Comparison of ENCODE assay signal across 8 cellular contexts in the genomic region with DNA sequence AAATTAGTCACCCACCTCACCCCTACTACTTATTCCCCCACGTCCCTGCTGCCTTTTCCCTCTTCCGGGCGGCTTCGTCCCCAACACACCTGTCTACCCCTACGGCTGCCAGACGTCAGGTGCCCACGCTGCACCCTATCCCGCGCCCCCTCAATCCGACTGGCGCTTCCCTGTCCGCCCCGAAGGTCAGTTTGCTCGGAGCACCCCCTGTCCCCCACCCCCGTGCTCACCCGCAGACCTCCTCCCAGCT. TPM values are rescaled to one million over a fixed set of nuclear protein-coding genes. Genes with fewer than 3 reads are reported as not detected.
DNase-seq lines count a peak whose midpoint lies in the region; ATAC-seq and TF ChIP-seq lines count a peak whose summit lies in the region.

No MANE protein-coding gene starts in this region.

- ATAC-seq in HG02623 (IDR thresholded peaks at IDR 0.05; ENCODE audit: unreplicated experiment) (peak; percentile 7), GM18520 (IDR thresholded peaks at IDR 0.05; ENCODE audit: unreplicated experiment) (no peak)
- ATAC-seq in activated T-helper 17 cell treated with anti-CD3 and anti-CD28 coated beads, Interleukin-2, amount 50 U/mL, for 72 hours (replicated peaks), result no peak
- ATAC-seq in stimulated activated naive B cell treated with anti-CD40 and anti-IgM and Interleukin-4, amounts not matched to agents 10 μg/mL and 1 μg/mL and 100 μg/mL, for 72 hours (replicated peaks), result peak; percentile 10 to 31

- peak overlapping the region; percentile 93 for H3K4me3 Mint-ChIP-seq in activated T-helper 17 cell treated with anti-CD3 and anti-CD28 coated beads, Interleukin-2, amount 50 U/mL, for 72 hours
- H3K4me3 Mint-ChIP-seq in stimulated activated naive B cell treated with anti-CD40 and anti-IgM and Interleukin-4, amounts not matched to agents 10 μg/mL and 1 μg/mL and 100 μg/mL, for 72 hours, result peak overlapping the region; percentile 81 to 84

- DNase-seq in GM06990 (ENCODE audit: extremely low read depth, insufficient read length) (no peak), HK-2 (ENCODE audit: unreplicated experiment) (no peak), SHP77 (lab: John Stamatoyannopoulos, UW) (no peak)
- DNase-seq in stimulated activated naive B cell treated with anti-CD40 and anti-IgM and Interleukin-4, amounts not matched to agents 10 μg/mL and 1 μg/mL and 100 μg/mL, for 72 hours, result no peak

- H3K9me3 ChIP-seq in iPS-18c (ENCODE audit: control insufficient read depth, insufficient read depth, low read length), result no peaks in the 10 kb centered on the region

- peak overlapping the region; percentile 91 for H3K27ac Mint-ChIP-seq in activated T-helper 17 cell treated with anti-CD3 and anti-CD28 coated beads, Interleukin-2, amount 50 U/mL, for 72 hours
- H3K27ac Mint-ChIP-seq in stimulated activated naive B cell treated with anti-CD40 and anti-IgM and Interleukin-4, amounts not matched to agents 10 μg/mL and 1 μg/mL and 100 μg/mL, for 72 hours, result no peak overlapping the region

- no peaks in the 10 kb centered on the region; the same call in 1 of the 2 replicates for H3K27me3 ChIP-seq in GM06990 (replicated peaks; ENCODE audit: control insufficient read depth, insufficient read depth, low read length)

- TF ChIP-seq CTCF in GM06990 (IDR thresholded peaks at IDR 0.05; ENCODE audit: insufficient read depth, low read length, poor library complexity, severe bottlenecking), result no peak

- no peaks in the 10 kb centered on the region for H3K9me3 Mint-ChIP-seq in activated T-helper 17 cell treated with anti-CD3 and anti-CD28 coated beads, Interleukin-2, amount 50 U/mL, for 72 hours
- H3K9me3 Mint-ChIP-seq in stimulated activated naive B cell treated with anti-CD40 and anti-IgM and Interleukin-4, amounts not matched to agents 10 μg/mL and 1 μg/mL and 100 μg/mL, for 72 hours, result no peaks in the 10 kb centered on the region

- H3K36me3 ChIP-seq in GM06990 (ENCODE audit: control insufficient read depth, insufficient read depth, low read length), result no peaks in the 10 kb centered on the region

- H3K4me3 ChIP-seq in GM06990 (replicated peaks; ENCODE audit: low read depth, low read length), result peak overlapping the region; percentile 40
- peak overlapping the region; percentile 68 for H3K4me3 ChIP-seq in iPS-18c (ENCODE audit: insufficient read depth, low read depth, low read length)

- no peaks in the 10 kb centered on the region for H3K27me3 Mint-ChIP-seq in activated T-helper 17 cell treated with anti-CD3 and anti-CD28 coated beads, Interleukin-2, amount 50 U/mL, for 72 hours
- H3K27me3 Mint-ChIP-seq in stimulated activated naive B cell treated with anti-CD40 and anti-IgM and Interleukin-4, amounts not matched to agents 10 μg/mL and 1 μg/mL and 100 μg/mL, for 72 hours, result peaks cover 9 to 10% of the 10 kb centered on the region in 2 donors

- peaks cover 14% of the 10 kb centered on the region for H3K4me1 Mint-ChIP-seq in activated T-helper 17 cell treated with anti-CD3 and anti-CD28 coated beads, Interleukin-2, amount 50 U/mL, for 72 hours
- peaks cover 11 to 23% of the 10 kb centered on the region in 2 donors for H3K4me1 Mint-ChIP-seq in stimulated activated naive B cell treated with anti-CD40 and anti-IgM and Interleukin-4, amounts not matched to agents 10 μg/mL and 1 μg/mL and 100 μg/mL, for 72 hours

- no peaks in the 10 kb centered on the region for H3K36me3 Mint-ChIP-seq in activated T-helper 17 cell treated with anti-CD3 and anti-CD28 coated beads, Interleukin-2, amount 50 U/mL, for 72 hours (ENCODE audit: low read depth)
- no peaks in the 10 kb centered on the region for H3K36me3 Mint-ChIP-seq in stimulated activated naive B cell treated with anti-CD40 and anti-IgM and Interleukin-4, amounts not matched to agents 10 μg/mL and 1 μg/mL and 100 μg/mL, for 72 hours

RNA-seq across cellular contexts. Expression of gene ACVR1C, which starts 0.5 kb away (rescaled TPM):
- total RNA-seq in activated T-helper 17 cell treated with anti-CD3 and anti-CD28 coated beads, Interleukin-2, amount 50 U/mL, for 72 hours, result 1 to 10 TPM; 1.1 to 2.8 TPM

Comparison
In these comparisons a context has a peak if more than half of its experiments do, and no peak if none do; other contexts are left out.
1. ATAC-seq: peak in HG02623 (single experiment) and stimulated activated naive B cell treated with anti-CD40 and anti-IgM and Interleukin-4, amounts not matched to agents 10 μg/mL and 1 μg/mL and 100 μg/mL, for 72 hours (2 of 2); none in activated T-helper 17 cell treated with anti-CD3 and anti-CD28 coated beads, Interleukin-2, amount 50 U/mL, for 72 hours (single experiment) and GM18520 (single experiment).